Comparison of ENCODE assay signal across 20 cellular contexts in genomic region chr16:57025941-57026777, GRCh38. TPM values are rescaled to one million over a fixed set of nuclear protein-coding genes. Genes with fewer than 3 reads are reported as not detected.
DNase-seq lines count a peak whose midpoint lies in the region; ATAC-seq and TF ChIP-seq lines count a peak whose summit lies in the region.
"Had no signal": no experiment of that assay in that cellular context is flagged by ENCODE, and none has a peak within 500 bp of the region (broad histone marks: within the 10 kb centered on the region; RNA-seq: fewer than 3 reads in every experiment).

No MANE protein-coding gene starts in this region.

- H3K4me3 Mint-ChIP-seq in activated CD4-positive, alpha-beta memory T cell treated with anti-CD3 and anti-CD28 coated beads for 36 hours = no peak overlapping the region
- no peak overlapping the region for H3K4me3 Mint-ChIP-seq in activated CD4-positive, alpha-beta memory T cell treated with anti-CD3 and anti-CD28 coated beads, Interleukin-2, amount 10 ng/mL, durations not matched to agents 7 days and 5 days
- no peak overlapping the region for H3K4me3 Mint-ChIP-seq in dendritic cell treated with granulocyte-macrophage colony-stimulating factor and Interleukin-4, amounts not matched to agents 40 ng/mL and 50 ng/mL, for 4 days

- H3K27me3 Mint-ChIP-seq in activated CD4-positive, alpha-beta memory T cell treated with anti-CD3 and anti-CD28 coated beads for 36 hours = no peaks in the 10 kb centered on the region
- H3K27me3 Mint-ChIP-seq in activated CD4-positive, alpha-beta memory T cell treated with anti-CD3 and anti-CD28 coated beads, Interleukin-2, amount 10 ng/mL, durations not matched to agents 7 days and 5 days = no peaks in the 10 kb centered on the region
- H3K27me3 Mint-ChIP-seq in dendritic cell treated with granulocyte-macrophage colony-stimulating factor and Interleukin-4, amounts not matched to agents 40 ng/mL and 50 ng/mL, for 4 days = no peaks in the 10 kb centered on the region

- ATAC-seq in sciatic nerve (peak; percentile 31), HG02981 (IDR thresholded peaks at IDR 0.05; ENCODE audit: unreplicated experiment) (no peak)
- ATAC-seq: body of pancreas; stimulated activated naive CD8-positive, alpha-beta T cell treated with anti-CD3 and anti-CD28 coated beads, Interleukin-15, Interleukin-2, amounts not matched to agents 100 U/mL and 50 U/mL, for 24 hours had no signal

- H3K27ac ChIP-seq in HL-60 (replicated peaks) = peak overlapping the region; percentile 70
- H3K27ac ChIP-seq: body of pancreas, dorsolateral prefrontal cortex, esophagus muscularis mucosa, ovary had no signal

- H3K9me3 Mint-ChIP-seq in activated CD4-positive, alpha-beta memory T cell treated with anti-CD3 and anti-CD28 coated beads for 36 hours = no peaks in the 10 kb centered on the region
- H3K9me3 Mint-ChIP-seq in activated CD4-positive, alpha-beta memory T cell treated with anti-CD3 and anti-CD28 coated beads, Interleukin-2, amount 10 ng/mL, durations not matched to agents 7 days and 5 days = no peaks in the 10 kb centered on the region
- no peaks in the 10 kb centered on the region for H3K9me3 Mint-ChIP-seq in dendritic cell treated with granulocyte-macrophage colony-stimulating factor and Interleukin-4, amounts not matched to agents 40 ng/mL and 50 ng/mL, for 4 days

- no peak overlapping the region for H3K4me3 ChIP-seq in HL-60 (replicated peaks; ENCODE audit: insufficient read depth, low read length)
- H3K4me3 ChIP-seq: body of pancreas, dorsolateral prefrontal cortex, esophagus muscularis mucosa, HAP-1, ovary had no signal

- no peak for DNase-seq in activated CD4-positive, alpha-beta memory T cell treated with anti-CD3 and anti-CD28 coated beads for 36 hours
- DNase-seq in activated CD4-positive, alpha-beta memory T cell treated with anti-CD3 and anti-CD28 coated beads, Interleukin-2, amount 10 ng/mL, durations not matched to agents 7 days and 5 days = no peak
- peak in 1 of 2 experiments; percentile 39 for DNase-seq in HL-60 (ENCODE audit: low read depth in 1 of 2, low spot score in 1 of 2)
- DNase-seq in sciatic nerve (ENCODE audit: low spot score) = peak; percentile 56
- DNase-seq in OCI-M2 (lab: John Stamatoyannopoulos, UW; ENCODE audit: unreplicated experiment) = no peak
- no peak for DNase-seq in NCI-H1105 treated with DMSO at 0.1 percent for 48 hours (lab: John Stamatoyannopoulos, UW)
- DNase-seq: ACHN; activated CD4-positive, alpha-beta T cell treated with anti-CD3 and anti-CD28 coated beads for 4 hours; body of pancreas; dorsolateral prefrontal cortex; GDM1; midbrain; NCI-H187; NCI-H510A treated with DMSO at 0.1 percent for 48 hours; ovary; stimulated activated naive CD8-positive, alpha-beta T cell treated with anti-CD3 and anti-CD28 coated beads, Interleukin-15, Interleukin-2, amounts not matched to agents 100 U/mL and 50 U/mL, for 24 hours had no signal

- H3K36me3 Mint-ChIP-seq in activated CD4-positive, alpha-beta memory T cell treated with anti-CD3 and anti-CD28 coated beads for 36 hours = peaks cover 76% of the 10 kb centered on the region
- H3K36me3 Mint-ChIP-seq in activated CD4-positive, alpha-beta memory T cell treated with anti-CD3 and anti-CD28 coated beads, Interleukin-2, amount 10 ng/mL, durations not matched to agents 7 days and 5 days (ENCODE audit: low read depth) = peaks cover 82% of the 10 kb centered on the region
- peaks cover 38% of the 10 kb centered on the region for H3K36me3 Mint-ChIP-seq in dendritic cell treated with granulocyte-macrophage colony-stimulating factor and Interleukin-4, amounts not matched to agents 40 ng/mL and 50 ng/mL, for 4 days (ENCODE audit: low read depth)

- no peaks in the 10 kb centered on the region for H3K27me3 ChIP-seq in HL-60 (ENCODE audit: insufficient read depth, poor library complexity, severe bottlenecking)
- H3K27me3 ChIP-seq: body of pancreas, dorsolateral prefrontal cortex, esophagus muscularis mucosa, ovary had no signal

- peak overlapping the region; percentile 68 for H3K27ac Mint-ChIP-seq in activated CD4-positive, alpha-beta memory T cell treated with anti-CD3 and anti-CD28 coated beads for 36 hours
- H3K27ac Mint-ChIP-seq in activated CD4-positive, alpha-beta memory T cell treated with anti-CD3 and anti-CD28 coated beads, Interleukin-2, amount 10 ng/mL, durations not matched to agents 7 days and 5 days = no peak overlapping the region
- peak overlapping the region; percentile 43 for H3K27ac Mint-ChIP-seq in dendritic cell treated with granulocyte-macrophage colony-stimulating factor and Interleukin-4, amounts not matched to agents 40 ng/mL and 50 ng/mL, for 4 days

- POLR2A ChIA-PET in activated CD4-positive, alpha-beta memory T cell treated with anti-CD3 and anti-CD28 coated beads for 36 hours (lab: Charles Lee) = interaction anchor here (1.2 kb wide), 1 partner anchor 11 kb away, joined by 3 read pairs; no protein-coding TSS in a partner anchor
- POLR2A ChIA-PET in activated CD4-positive, alpha-beta memory T cell treated with anti-CD3 and anti-CD28 coated beads, Interleukin-2, amount 10 ng/mL, durations not matched to agents 7 days and 5 days (lab: Charles Lee) = interaction anchor here (1.0 to 5.3 kb wide), 5 partner anchors 12 to 38 kb away, joined by 3 to 40 read pairs (median 4); partner anchors contain the start of gene NLRC5

- TF ChIP-seq CTCF in HL-60 (IDR thresholded peaks at IDR 0.05; ENCODE audit: insufficient read depth, low read length) = no peak

- CTCF ChIA-PET in activated CD4-positive, alpha-beta memory T cell treated with anti-CD3 and anti-CD28 coated beads for 36 hours (lab: Charles Lee) = no interaction called here
- CTCF ChIA-PET in activated CD4-positive, alpha-beta memory T cell treated with anti-CD3 and anti-CD28 coated beads, Interleukin-2, amount 10 ng/mL, durations not matched to agents 7 days and 5 days (lab: Charles Lee) = interaction anchor here (1.1 kb wide), 1 partner anchor 62 kb away, joined by 3 read pairs; no protein-coding TSS in a partner anchor

- intact Hi-C loops in activated CD4-positive, alpha-beta memory T cell treated with anti-CD3 and anti-CD28 coated beads for 36 hours (cut with micrococcal nuclease) = no loop called here
- intact Hi-C loops in dendritic cell treated with granulocyte-macrophage colony-stimulating factor and Interleukin-4, amounts not matched to agents 40 ng/mL and 50 ng/mL, for 4 days (cut with micrococcal nuclease) = no loop called here
- intact Hi-C loops in sciatic nerve (cut with DNase I) = no loop called here

- H3K4me1 Mint-ChIP-seq in activated CD4-positive, alpha-beta memory T cell treated with anti-CD3 and anti-CD28 coated beads for 36 hours (ENCODE audit: low read depth) = peaks cover 92% of the 10 kb centered on the region
- H3K4me1 Mint-ChIP-seq in activated CD4-positive, alpha-beta memory T cell treated with anti-CD3 and anti-CD28 coated beads, Interleukin-2, amount 10 ng/mL, durations not matched to agents 7 days and 5 days = peaks cover 49% of the 10 kb centered on the region
- H3K4me1 Mint-ChIP-seq in dendritic cell treated with granulocyte-macrophage colony-stimulating factor and Interleukin-4, amounts not matched to agents 40 ng/mL and 50 ng/mL, for 4 days (ENCODE audit: low read depth) = peaks cover 59% of the 10 kb centered on the region

RNA-seq across cellular contexts. Expression of gene NLRC5, which starts 36.8 kb away (rescaled TPM):
- total RNA-seq in activated CD4-positive, alpha-beta memory T cell treated with anti-CD3 and anti-CD28 coated beads for 36 hours = 100 to 1,000 TPM; 151 to 167 TPM
- 100 to 1,000 TPM; 259 to 263 TPM for total RNA-seq in activated CD4-positive, alpha-beta memory T cell treated with anti-CD3 and anti-CD28 coated beads, Interleukin-2, amount 10 ng/mL, durations not matched to agents 7 days and 5 days
- 60.1 TPM for total RNA-seq in sciatic nerve
